In genomic region chr12:81530352-81530751, GRCh38 we compare ENCODE assay signal across 18 cellular contexts.
DNase-seq lines count a peak whose midpoint lies in the region; ATAC-seq, FAIRE-seq and TF ChIP-seq lines count a peak whose summit lies in the region.
"Had no signal": no experiment of that assay in that cellular context is flagged by ENCODE, and none has a peak within 500 bp of the region (broad histone marks: within the 10 kb centered on the region; RNA-seq: fewer than 3 reads in every experiment).

No MANE protein-coding gene starts in this region.

- FAIRE-seq in GM12891 (lab: Jason Lieb, UNC) = no peak
- FAIRE-seq: G401.6, K562 had no signal

- POLR2A ChIA-PET in A673 (lab: Charles Lee; ENCODE audit: low non-redundant PET) (interaction anchor here (0.7 kb wide), 1 partner anchor 1254 kb away, joined by 7 read pairs; no protein-coding TSS in a partner anchor), WTC11 (lab: Charles Lee) (no interaction called here)

- 20 to 25% methylated on average over 2 of the region's 2 CpGs for WGBS in thyroid gland, 2 donors

- DNase-seq in adipocyte (ENCODE audit: low read depth) = peak; percentile 36
- DNase-seq in choroid plexus epithelial cell (ENCODE audit: low read depth) = peak; percentile 66
- peak; percentile 34 for DNase-seq in iris pigment epithelial cell (ENCODE audit: low read depth)
- peak; percentile 15 to 32 for DNase-seq in thyroid gland
- DNase-seq in GM12891 (ENCODE audit: insufficient read length, low spot score) = no peak
- DNase-seq in A673 (ENCODE audit: low spot score) = no peak
- DNase-seq in WTC11 (ENCODE audit: low spot score) = no peak
- DNase-seq: ACHN, AML-193, NCI-H1105, NCI-H1694, NCI-H510A, NCI-H748 treated with DMSO at 0.1 percent for 48 hours, Right ventricle myocardium superior had no signal

- peak overlapping the region in 1 of 3 donors; percentile 47 for H3K27ac ChIP-seq in thyroid gland
- H3K27ac ChIP-seq in A673 (ENCODE audit: low read depth, low read length, poor library complexity, severe bottlenecking) = no peak overlapping the region
- H3K27ac ChIP-seq: C4-2B had no signal

- H3K27me3 ChIP-seq in adipocyte (replicated peaks; ENCODE audit: control insufficient read depth, insufficient read depth, low read length) (no peaks in the 10 kb centered on the region), thyroid gland (no peaks in the 10 kb centered on the region), A673 (replicated peaks; ENCODE audit: insufficient read depth, low read depth, low read length, poor library complexity) (no peaks in the 10 kb centered on the region)

- no peaks in the 10 kb centered on the region for H3K27me3 Mint-ChIP-seq in WTC11 (ENCODE audit: low read depth)

- H3K36me3 ChIP-seq in adipocyte (ENCODE audit: control insufficient read depth, insufficient read depth, low read length, severe bottlenecking) = no peaks in the 10 kb centered on the region
- H3K36me3 ChIP-seq in thyroid gland = no peaks in the 10 kb centered on the region
- H3K36me3 ChIP-seq in A673 (ENCODE audit: insufficient read depth, low read length, poor library complexity, severe bottlenecking) = no peaks in the 10 kb centered on the region

- H3K27ac Mint-ChIP-seq in WTC11 = no peak overlapping the region
- H3K27ac Mint-ChIP-seq: GM23338 had no signal

- no peak overlapping the region for H3K4me3 Mint-ChIP-seq in WTC11
- H3K4me3 Mint-ChIP-seq: GM23338 had no signal

- no peaks in the 10 kb centered on the region for H3K36me3 Mint-ChIP-seq in WTC11

- H3K9me3 ChIP-seq in adipocyte (ENCODE audit: control insufficient read depth, low read length) (no peaks in the 10 kb centered on the region), thyroid gland (no peaks in the 10 kb centered on the region), A673 (ENCODE audit: low read depth, low read length, poor library complexity, severe bottlenecking) (no peaks in the 10 kb centered on the region)

- intact Hi-C loops in thyroid gland (cut with DNase I) (no loop called here), A673 (cut with micrococcal nuclease; ENCODE audit: unreplicated experiment) (no loop called here)

- TF ChIP-seq CTCF in choroid plexus epithelial cell (conservative IDR thresholded peaks at IDR 0.05; ENCODE audit: low read depth, low read length) (no peak), thyroid gland (IDR thresholded peaks at IDR 0.05) (no peak), A673 (conservative IDR thresholded peaks at IDR 0.05; ENCODE audit: low read depth, low read length) (no peak), WTC11 (IDR thresholded peaks at IDR 0.05) (no peak)

- ATAC-seq in WTC11 = no peak
- ATAC-seq: GM23338, K562 had no signal

- no TSS peak for BruUV-seq in A673 (replicated peaks; lab: Mats Ljungman, UMichigan)

- TF ChIP-seq POLR2A in thyroid gland (IDR thresholded peaks at IDR 0.05) (no peak), GM12891 (IDR thresholded peaks at IDR 0.05; ENCODE audit: low read depth, low read length) (no peak)

- no peak overlapping the region for H3K4me3 ChIP-seq in adipocyte (ENCODE audit: low read length)
- H3K4me3 ChIP-seq in choroid plexus epithelial cell (ENCODE audit: low read depth, low read length) = no peak overlapping the region
- H3K4me3 ChIP-seq in thyroid gland (replicated peaks in 1 of 3) = no peak overlapping the region
- no peak overlapping the region for H3K4me3 ChIP-seq in A673 (ENCODE audit: low read depth, low read length, poor library complexity, severe bottlenecking)
- H3K4me3 ChIP-seq: GM23338, K562 had no signal

- no peak overlapping the region for H3K9ac ChIP-seq in adipocyte (ENCODE audit: low read length)

- CTCF ChIA-PET in A673 (lab: Charles Lee) (no interaction called here), WTC11 (lab: Charles Lee) (no interaction called here)

- no peaks in the 10 kb centered on the region for H3K9me3 Mint-ChIP-seq in WTC11
- H3K9me3 Mint-ChIP-seq: GM23338 had no signal

- H3K4me1 ChIP-seq in adipocyte (ENCODE audit: control insufficient read depth, insufficient read depth, low read length) (peaks cover 10% of the 10 kb centered on the region), thyroid gland (no peaks in the 10 kb centered on the region), A673 (ENCODE audit: insufficient read depth, low read length, poor library complexity, severe bottlenecking) (no peaks in the 10 kb centered on the region)

- no peaks in the 10 kb centered on the region for H3K4me1 Mint-ChIP-seq in WTC11

TF ChIP-seq in GM12891, 5 proteins besides CTCF, POLR2A, EP300 and RAD21:
- TF ChIP-seq POU2F2 (IDR thresholded peaks at IDR 0.05; ENCODE audit: low read depth, low read length) = no peak
- no peak for TF ChIP-seq POLR2AphosphoS5 (IDR thresholded peaks at IDR 0.05; ENCODE audit: low read depth, low read length)
- TF ChIP-seq TAF1 (IDR thresholded peaks at IDR 0.05; ENCODE audit: low read depth, low read length) = no peak
- TF ChIP-seq PAX5 (IDR thresholded peaks at IDR 0.05; ENCODE audit: insufficient read depth, low read length, severe bottlenecking) = no peak
TF ChIP-seq in GM12891: peak in this region for 0.

TF ChIP-seq in WTC11, 78 proteins besides CTCF, POLR2A, EP300 and RAD21:
- no peak for TF ChIP-seq FOXK1 (CRISPR knock-in tag; IDR thresholded peaks at IDR 0.05)

Comparison
In these comparisons a context has a peak if more than half of its experiments do, and no peak if none do; other contexts are left out.
1. DNase-seq: peak in adipocyte (single experiment), choroid plexus epithelial cell (single experiment), iris pigment epithelial cell (single experiment) and thyroid gland (2 of 2); none in GM12891 (single experiment), A673 (single experiment) and WTC11 (single experiment).